ENCODE assay signal across 1 cellular context in genomic region chr19:2416321-2417097, GRCh38.
TF ChIP-seq lines count a peak whose summit lies in the region.

No MANE protein-coding gene starts in this region.

TF ChIP-seq in HepG2, 621 proteins besides CTCF, POLR2A, EP300 and RAD21 (continued from another document and continues in another):
- TF ChIP-seq, protein P1, sequence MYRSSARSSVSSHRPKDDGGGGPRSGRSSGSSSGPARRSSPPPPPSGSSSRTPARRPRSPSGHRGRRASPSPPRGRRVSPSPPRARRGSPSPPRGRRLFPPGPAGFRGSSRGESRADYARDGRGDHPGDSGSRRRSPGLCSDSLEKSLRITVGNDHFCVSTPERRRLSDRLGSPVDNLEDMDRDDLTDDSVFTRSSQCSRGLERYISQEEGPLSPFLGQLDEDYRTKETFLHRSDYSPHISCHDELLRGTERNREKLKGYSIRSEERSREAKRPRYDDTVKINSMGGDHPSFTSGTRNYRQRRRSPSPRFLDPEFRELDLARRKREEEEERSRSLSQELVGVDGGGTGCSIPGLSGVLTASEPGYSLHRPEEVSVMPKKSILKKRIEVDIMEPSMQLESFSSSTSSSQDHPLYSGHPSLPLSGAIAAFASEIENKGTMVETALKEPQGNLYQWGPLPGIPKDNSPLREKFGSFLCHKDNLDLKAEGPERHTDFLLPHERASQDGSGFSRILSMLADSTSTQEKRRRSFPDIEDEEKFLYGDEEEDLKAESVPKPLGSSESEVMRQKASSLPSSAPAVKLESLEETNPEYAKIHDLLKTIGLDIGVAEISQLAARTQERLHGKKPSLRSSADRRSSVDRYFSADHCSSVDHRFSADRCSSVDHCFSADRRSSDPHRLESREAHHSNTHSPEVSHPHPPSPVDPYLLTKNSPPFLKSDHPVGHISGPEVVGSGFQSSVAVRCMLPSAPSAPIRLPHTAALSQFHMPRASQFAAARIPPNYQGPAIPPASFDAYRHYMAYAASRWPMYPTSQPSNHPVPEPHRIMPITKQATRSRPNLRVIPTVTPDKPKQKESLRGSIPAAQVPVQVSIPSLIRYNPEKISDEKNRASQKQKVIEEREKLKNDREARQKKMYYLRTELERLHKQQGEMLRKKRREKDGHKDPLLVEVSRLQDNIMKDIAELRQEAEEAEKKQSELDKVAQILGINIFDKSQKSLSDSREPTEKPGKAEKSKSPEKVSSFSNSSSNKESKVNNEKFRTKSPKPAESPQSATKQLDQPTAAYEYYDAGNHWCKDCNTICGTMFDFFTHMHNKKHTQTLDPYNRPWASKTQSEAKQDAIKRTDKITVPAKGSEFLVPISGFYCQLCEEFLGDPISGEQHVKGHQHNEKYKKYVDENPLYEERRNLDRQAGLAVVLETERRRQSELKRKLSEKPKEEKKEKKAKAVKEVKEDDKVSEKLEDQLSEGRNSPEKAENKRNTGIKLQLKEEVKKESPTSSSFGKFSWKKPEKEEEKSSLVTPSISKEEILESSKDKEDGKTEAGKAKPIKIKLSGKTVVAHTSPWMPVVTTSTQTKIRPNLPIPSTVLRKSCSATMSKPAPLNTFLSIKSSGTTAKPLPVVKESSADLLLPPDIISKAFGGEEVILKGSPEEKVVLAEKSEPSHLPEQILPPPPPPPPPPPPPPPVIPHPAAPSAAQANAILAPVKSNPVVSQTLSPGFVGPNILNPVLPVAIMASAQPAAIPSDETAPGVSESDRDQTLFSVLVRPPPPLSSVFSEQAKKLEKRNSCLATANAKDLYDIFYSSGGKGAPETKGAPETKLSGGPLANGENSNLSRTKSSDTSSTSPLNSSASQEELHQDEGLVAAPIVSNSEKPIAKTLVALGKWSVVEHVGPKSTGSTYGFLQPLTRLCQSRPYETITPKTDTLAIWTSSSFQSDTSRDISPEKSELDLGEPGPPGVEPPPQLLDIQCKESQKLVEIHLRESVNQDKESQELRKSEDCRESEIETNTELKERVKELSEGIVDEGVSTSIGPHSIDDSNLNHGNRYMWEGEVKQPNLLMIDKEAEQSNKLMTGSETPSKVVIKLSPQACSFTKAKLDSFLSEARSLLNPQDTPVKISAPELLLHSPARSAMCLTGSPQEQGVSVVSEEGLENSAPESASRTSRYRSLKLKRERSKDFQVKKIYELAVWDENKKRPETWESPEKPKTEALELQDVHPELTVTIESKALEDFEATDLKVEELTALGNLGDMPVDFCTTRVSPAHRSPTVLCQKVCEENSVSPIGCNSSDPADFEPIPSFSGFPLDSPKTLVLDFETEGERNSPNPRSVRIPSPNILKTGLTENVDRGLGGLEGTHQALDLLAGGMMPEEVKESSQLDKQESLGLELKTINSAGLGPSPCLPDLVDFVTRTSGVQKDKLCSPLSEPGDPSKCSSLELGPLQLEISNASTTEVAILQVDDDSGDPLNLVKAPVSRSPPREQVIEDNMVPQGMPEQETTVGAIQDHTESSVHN (CRISPR knock-in tag; IDR thresholded peaks at IDR 0.05): no peak
- peak; percentile 83 for TF ChIP-seq MIER3 (CRISPR knock-in tag; IDR thresholded peaks at IDR 0.05; ENCODE audit: borderline replicate concordance)
- no peak for TF ChIP-seq ZNF431 (CRISPR knock-in tag; IDR thresholded peaks at IDR 0.05; ENCODE audit: borderline replicate concordance, low read depth)
- TF ChIP-seq PHF5A (CRISPR knock-in tag; IDR thresholded peaks at IDR 0.05; ENCODE audit: low read depth, unreplicated experiment): peak; percentile 87
- no peak for TF ChIP-seq CBX2 (IDR thresholded peaks at IDR 0.05; ENCODE audit: low read depth, low read length)
- no peak for TF ChIP-seq CBX2 (CRISPR knock-in tag; IDR thresholded peaks at IDR 0.05; ENCODE audit: low read depth)
- no peak for TF ChIP-seq RARG (CRISPR knock-in tag; IDR thresholded peaks at IDR 0.05; ENCODE audit: low read depth)
- TF ChIP-seq CREM (IDR thresholded peaks at IDR 0.05): peak; percentile 68
- TF ChIP-seq CREM (CRISPR knock-in tag; IDR thresholded peaks at IDR 0.05): no peak
- TF ChIP-seq GABPA (IDR thresholded peaks at IDR 0.05; ENCODE audit: low read depth, low read length): peak; percentile 84
- TF ChIP-seq GABPA (CRISPR knock-in tag; IDR thresholded peaks at IDR 0.05; ENCODE audit: low read depth): peak; percentile 95
- TF ChIP-seq KDM5B (CRISPR knock-in tag; IDR thresholded peaks at IDR 0.05; ENCODE audit: borderline replicate concordance): peak; percentile 71; the same call in 1 of the 2 replicates
- TF ChIP-seq, protein P2, sequence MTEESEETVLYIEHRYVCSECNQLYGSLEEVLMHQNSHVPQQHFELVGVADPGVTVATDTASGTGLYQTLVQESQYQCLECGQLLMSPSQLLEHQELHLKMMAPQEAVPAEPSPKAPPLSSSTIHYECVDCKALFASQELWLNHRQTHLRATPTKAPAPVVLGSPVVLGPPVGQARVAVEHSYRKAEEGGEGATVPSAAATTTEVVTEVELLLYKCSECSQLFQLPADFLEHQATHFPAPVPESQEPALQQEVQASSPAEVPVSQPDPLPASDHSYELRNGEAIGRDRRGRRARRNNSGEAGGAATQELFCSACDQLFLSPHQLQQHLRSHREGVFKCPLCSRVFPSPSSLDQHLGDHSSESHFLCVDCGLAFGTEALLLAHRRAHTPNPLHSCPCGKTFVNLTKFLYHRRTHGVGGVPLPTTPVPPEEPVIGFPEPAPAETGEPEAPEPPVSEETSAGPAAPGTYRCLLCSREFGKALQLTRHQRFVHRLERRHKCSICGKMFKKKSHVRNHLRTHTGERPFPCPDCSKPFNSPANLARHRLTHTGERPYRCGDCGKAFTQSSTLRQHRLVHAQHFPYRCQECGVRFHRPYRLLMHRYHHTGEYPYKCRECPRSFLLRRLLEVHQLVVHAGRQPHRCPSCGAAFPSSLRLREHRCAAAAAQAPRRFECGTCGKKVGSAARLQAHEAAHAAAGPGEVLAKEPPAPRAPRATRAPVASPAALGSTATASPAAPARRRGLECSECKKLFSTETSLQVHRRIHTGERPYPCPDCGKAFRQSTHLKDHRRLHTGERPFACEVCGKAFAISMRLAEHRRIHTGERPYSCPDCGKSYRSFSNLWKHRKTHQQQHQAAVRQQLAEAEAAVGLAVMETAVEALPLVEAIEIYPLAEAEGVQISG (CRISPR knock-in tag; IDR thresholded peaks at IDR 0.05): peak; percentile 86
- TF ChIP-seq, protein P3, sequence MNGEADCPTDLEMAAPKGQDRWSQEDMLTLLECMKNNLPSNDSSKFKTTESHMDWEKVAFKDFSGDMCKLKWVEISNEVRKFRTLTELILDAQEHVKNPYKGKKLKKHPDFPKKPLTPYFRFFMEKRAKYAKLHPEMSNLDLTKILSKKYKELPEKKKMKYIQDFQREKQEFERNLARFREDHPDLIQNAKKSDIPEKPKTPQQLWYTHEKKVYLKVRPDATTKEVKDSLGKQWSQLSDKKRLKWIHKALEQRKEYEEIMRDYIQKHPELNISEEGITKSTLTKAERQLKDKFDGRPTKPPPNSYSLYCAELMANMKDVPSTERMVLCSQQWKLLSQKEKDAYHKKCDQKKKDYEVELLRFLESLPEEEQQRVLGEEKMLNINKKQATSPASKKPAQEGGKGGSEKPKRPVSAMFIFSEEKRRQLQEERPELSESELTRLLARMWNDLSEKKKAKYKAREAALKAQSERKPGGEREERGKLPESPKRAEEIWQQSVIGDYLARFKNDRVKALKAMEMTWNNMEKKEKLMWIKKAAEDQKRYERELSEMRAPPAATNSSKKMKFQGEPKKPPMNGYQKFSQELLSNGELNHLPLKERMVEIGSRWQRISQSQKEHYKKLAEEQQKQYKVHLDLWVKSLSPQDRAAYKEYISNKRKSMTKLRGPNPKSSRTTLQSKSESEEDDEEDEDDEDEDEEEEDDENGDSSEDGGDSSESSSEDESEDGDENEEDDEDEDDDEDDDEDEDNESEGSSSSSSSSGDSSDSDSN (CRISPR knock-in tag; IDR thresholded peaks at IDR 0.05): peak; percentile 81
- 0 out of 2 replicates have a peak, but pooled peaks have one; percentile 34 for TF ChIP-seq ZNF343 (CRISPR knock-in tag; IDR thresholded peaks at IDR 0.05)
- no peak for TF ChIP-seq ZNF234 (CRISPR knock-in tag; conservative IDR thresholded peaks at IDR 0.05)
- peak; percentile 55; the same call in 1 of the 2 replicates for TF ChIP-seq FOXO1 (CRISPR knock-in tag; IDR thresholded peaks at IDR 0.05)
- TF ChIP-seq WIZ (CRISPR knock-in tag; IDR thresholded peaks at IDR 0.05): peak; percentile 38; the same call in 1 of the 2 replicates
- peak; percentile 59; the same call in 1 of the 2 replicates for TF ChIP-seq REPIN1 (CRISPR knock-in tag; IDR thresholded peaks at IDR 0.05; ENCODE audit: borderline replicate concordance, low read depth)
- no peak; the same call in 1 of the 2 replicates for TF ChIP-seq ZNF30 (CRISPR knock-in tag; IDR thresholded peaks at IDR 0.05)
- TF ChIP-seq ZZZ3 (CRISPR knock-in tag; IDR thresholded peaks at IDR 0.05; ENCODE audit: borderline replicate concordance): 0 out of 2 replicates have a peak, but pooled peaks have one; percentile 21
- TF ChIP-seq ISL2 (CRISPR knock-in tag; IDR thresholded peaks at IDR 0.05): peak; percentile 41; the same call in 1 of the 2 replicates
- TF ChIP-seq HNF4G (IDR thresholded peaks at IDR 0.05; ENCODE audit: borderline replicate concordance, low read depth, low read length): peak; percentile 80
- TF ChIP-seq HNF4G (CRISPR knock-in tag; IDR thresholded peaks at IDR 0.05; ENCODE audit: borderline replicate concordance, low read depth): peak; percentile 92; the same call in 1 of the 2 replicates
- peak; percentile 67; the same call in 1 of the 2 replicates for TF ChIP-seq ARID4A (CRISPR knock-in tag; IDR thresholded peaks at IDR 0.05; ENCODE audit: borderline replicate concordance)
- no peak for TF ChIP-seq REL (CRISPR knock-in tag; conservative IDR thresholded peaks at IDR 0.05)
- TF ChIP-seq ZNF7 (CRISPR knock-in tag; IDR thresholded peaks at IDR 0.05): no peak
- TF ChIP-seq ZNF225 (CRISPR knock-in tag; IDR thresholded peaks at IDR 0.05): peak; percentile 78; the same call in 1 of the 2 replicates
- no peak for TF ChIP-seq NFE2 (CRISPR knock-in tag; IDR thresholded peaks at IDR 0.05)
- 0 out of 2 replicates have a peak, but pooled peaks have one; percentile 43 for TF ChIP-seq ZNF792 (CRISPR knock-in tag; IDR thresholded peaks at IDR 0.05)
- 0 out of 2 replicates have a peak, but pooled peaks have one; percentile 34 for TF ChIP-seq ZNF557 (CRISPR knock-in tag; IDR thresholded peaks at IDR 0.05)
- peak; percentile 50 for TF ChIP-seq YY1 (IDR thresholded peaks at IDR 0.05; ENCODE audit: insufficient read depth, insufficient replicate concordance, low read depth, low read length)
- no peak for TF ChIP-seq ZSCAN30 (CRISPR knock-in tag; IDR thresholded peaks at IDR 0.05)
- TF ChIP-seq, protein P4, sequence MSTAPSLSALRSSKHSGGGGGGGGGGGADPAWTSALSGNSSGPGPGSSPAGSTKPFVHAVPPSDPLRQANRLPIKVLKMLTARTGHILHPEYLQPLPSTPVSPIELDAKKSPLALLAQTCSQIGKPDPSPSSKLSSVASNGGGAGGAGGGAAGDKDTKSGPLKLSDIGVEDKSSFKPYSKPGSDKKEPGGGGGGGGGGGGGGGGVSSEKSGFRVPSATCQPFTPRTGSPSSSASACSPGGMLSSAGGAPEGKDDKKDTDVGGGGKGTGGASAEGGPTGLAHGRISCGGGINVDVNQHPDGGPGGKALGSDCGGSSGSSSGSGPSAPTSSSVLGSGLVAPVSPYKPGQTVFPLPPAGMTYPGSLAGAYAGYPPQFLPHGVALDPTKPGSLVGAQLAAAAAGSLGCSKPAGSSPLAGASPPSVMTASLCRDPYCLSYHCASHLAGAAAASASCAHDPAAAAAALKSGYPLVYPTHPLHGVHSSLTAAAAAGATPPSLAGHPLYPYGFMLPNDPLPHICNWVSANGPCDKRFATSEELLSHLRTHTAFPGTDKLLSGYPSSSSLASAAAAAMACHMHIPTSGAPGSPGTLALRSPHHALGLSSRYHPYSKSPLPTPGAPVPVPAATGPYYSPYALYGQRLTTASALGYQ (CRISPR knock-in tag; IDR thresholded peaks at IDR 0.05): peak; percentile 75
- peak; percentile 78 for TF ChIP-seq ZBED4 (CRISPR knock-in tag; IDR thresholded peaks at IDR 0.05; ENCODE audit: borderline replicate concordance)
